In genomic region chr12:50214018-50214417, GRCh38 we compare ENCODE assay signal across 17 cellular contexts. TPM values are rescaled to one million over a fixed set of nuclear protein-coding genes. Genes with fewer than 3 reads are reported as not detected.
DNase-seq lines count a peak whose midpoint lies in the region; ATAC-seq and TF ChIP-seq lines count a peak whose summit lies in the region.
"Had no signal": no experiment of that assay in that cellular context is flagged by ENCODE, and none has a peak within 500 bp of the region (broad histone marks: within the 10 kb centered on the region; RNA-seq: fewer than 3 reads in every experiment).

No MANE protein-coding gene starts in this region.

- H3K79me2 ChIP-seq in fibroblast of lung (ENCODE audit: control insufficient read depth, insufficient read depth, low read length) = peaks cover 84% of the 10 kb centered on the region

- no peak overlapping the region for H3K9ac ChIP-seq in fibroblast of lung (ENCODE audit: insufficient read depth, low read length)
- H3K9ac ChIP-seq: parathyroid adenoma had no signal

- peaks cover 3% of the 10 kb centered on the region for H4K20me1 ChIP-seq in fibroblast of lung (ENCODE audit: control insufficient read depth, extremely low read depth, insufficient read depth, low read length)

- H3K4me1 ChIP-seq in fibroblast of lung (ENCODE audit: control insufficient read depth, extremely low read depth, insufficient read depth, low read length) = peaks cover 2% of the 10 kb centered on the region
- H3K4me1 ChIP-seq in mucosa of descending colon (ENCODE audit: low read depth) = peaks cover 6% of the 10 kb centered on the region
- peaks cover 0 to 51% (median 39%) of the 10 kb centered on the region in 4 donors for H3K4me1 ChIP-seq in esophagus muscularis mucosa
- H3K4me1 ChIP-seq: parathyroid adenoma had no signal

- TF ChIP-seq CTCF in fibroblast of lung (conservative IDR thresholded peaks at IDR 0.05 in 1 of 2, IDR thresholded peaks at IDR 0.05 in 1 of 2; ENCODE audit: low read depth in 1 of 2, low read length in 2 of 2) (no peak), mucosa of descending colon (IDR thresholded peaks at IDR 0.05) (no peak), esophagus muscularis mucosa (IDR thresholded peaks at IDR 0.05) (no peak), foreskin fibroblast (IDR thresholded peaks at IDR 0.05; ENCODE audit: low read depth, low read length) (no peak)

- TF ChIP-seq EP300 in esophagus muscularis mucosa (IDR thresholded peaks at IDR 0.05) = no peak

- CTCF ChIA-PET in T-cell (lab: Charles Lee) = interaction anchor here in 1 of 2 donors (3.8 kb wide), 1 partner anchor 8 kb away, joined by 21 read pairs; no protein-coding TSS in a partner anchor

- DNase-seq in stimulated activated naive CD8-positive, alpha-beta T cell treated with anti-CD3 and anti-CD28 coated beads, Interleukin-15, amount 100 ng/mL, for 72 hours = no peak
- DNase-seq in T-cell (no peak), fibroblast of lung (ENCODE audit: low read depth in 2 of 2) (no peak), mucosa of descending colon (no peak), esophagus muscularis mucosa (ENCODE audit: extremely low spot score) (no peak), foreskin fibroblast (no peak), ureter (ENCODE audit: low spot score) (no peak)
- DNase-seq: GF-D8; NCI-H1930; NCI-H446 treated with DMSO at 0.1 percent for 48 hours; Right ventricle myocardium superior; stimulated activated CD4-positive, alpha-beta T cell treated with anti-CD3 and anti-CD28 coated beads, Interleukin-4, amount 100 ng/mL, for 4 hours; stimulated activated CD8-positive, alpha-beta memory T cell treated with anti-CD3 and anti-CD28 coated beads, Interleukin-4, amount 100 ng/mL, for 48 hours; T-helper 9 cell had no signal

- peaks cover 32% of the 10 kb centered on the region for H3K36me3 Mint-ChIP-seq in stimulated activated naive CD8-positive, alpha-beta T cell treated with anti-CD3 and anti-CD28 coated beads, Interleukin-15, Interleukin-2, amounts not matched to agents 100 ng/mL and 50 ng/mL, for 24 hours (ENCODE audit: low read depth)
- no peaks in the 10 kb centered on the region for H3K36me3 Mint-ChIP-seq in T-cell

- H3K36me3 ChIP-seq in fibroblast of lung (ENCODE audit: control insufficient read depth, insufficient read depth, low read length) (no peaks in the 10 kb centered on the region), mucosa of descending colon (ENCODE audit: low read depth) (no peaks in the 10 kb centered on the region), esophagus muscularis mucosa (peaks cover 0 to 9% (median 3%) of the 10 kb centered on the region in 4 donors)

- ATAC-seq in stimulated activated naive CD8-positive, alpha-beta T cell treated with anti-CD3 and anti-CD28 coated beads, Interleukin-15, amount 100 ng/mL, for 72 hours = no peak
- no peak for ATAC-seq in T-cell (replicated peaks in 1 of 4)
- no peak for ATAC-seq in mucosa of descending colon

- H3K27me3 ChIP-seq in fibroblast of lung (ENCODE audit: control insufficient read depth, insufficient read depth, low read length) = no peaks in the 10 kb centered on the region
- no peaks in the 10 kb centered on the region for H3K27me3 ChIP-seq in esophagus muscularis mucosa
- H3K27me3 ChIP-seq: hepatocyte had no signal

- no peaks in the 10 kb centered on the region for H3K9me3 Mint-ChIP-seq in stimulated activated naive CD8-positive, alpha-beta T cell treated with anti-CD3 and anti-CD28 coated beads, Interleukin-15, Interleukin-2, amounts not matched to agents 100 ng/mL and 50 ng/mL, for 24 hours
- no peaks in the 10 kb centered on the region for H3K9me3 Mint-ChIP-seq in stimulated activated naive CD8-positive, alpha-beta T cell treated with anti-CD3 and anti-CD28 coated beads, Interleukin-15, amount 100 ng/mL, for 72 hours
- no peaks in the 10 kb centered on the region for H3K9me3 Mint-ChIP-seq in T-cell

- H3K9me3 ChIP-seq in fibroblast of lung (ENCODE audit: control insufficient read depth, insufficient read depth, low read depth, low read length) (no peaks in the 10 kb centered on the region), mucosa of descending colon (no peaks in the 10 kb centered on the region), esophagus muscularis mucosa (no peaks in the 10 kb centered on the region)

- intact Hi-C loops in mucosa of descending colon (cut with DNase I, micrococcal nuclease) = no loop called here
- intact Hi-C loops in esophagus muscularis mucosa (cut with DNase I) = no loop called here

- peak overlapping the region; percentile 26 for H3K27ac Mint-ChIP-seq in stimulated activated naive CD8-positive, alpha-beta T cell treated with anti-CD3 and anti-CD28 coated beads, Interleukin-15, Interleukin-2, amounts not matched to agents 100 ng/mL and 50 ng/mL, for 24 hours
- peak overlapping the region in 1 of 2 donors; percentile 59 for H3K27ac Mint-ChIP-seq in stimulated activated naive CD8-positive, alpha-beta T cell treated with anti-CD3 and anti-CD28 coated beads, Interleukin-15, amount 100 ng/mL, for 72 hours
- H3K27ac Mint-ChIP-seq in T-cell = peak overlapping the region; percentile 64 to 75

- no peak overlapping the region for H3K27ac ChIP-seq in fibroblast of lung (ENCODE audit: insufficient read depth, low read length)
- no peak overlapping the region for H3K27ac ChIP-seq in esophagus muscularis mucosa (replicated peaks in 1 of 4)
- H3K27ac ChIP-seq: hepatocyte, parathyroid adenoma had no signal

- TF ChIP-seq POLR2A in esophagus muscularis mucosa (IDR thresholded peaks at IDR 0.05; ENCODE audit: low read depth) = no peak

- POLR2A ChIA-PET in T-cell (lab: Charles Lee) = no interaction called here

- H3K4me3 Mint-ChIP-seq in stimulated activated naive CD8-positive, alpha-beta T cell treated with anti-CD3 and anti-CD28 coated beads, Interleukin-15, Interleukin-2, amounts not matched to agents 100 ng/mL and 50 ng/mL, for 24 hours = no peak overlapping the region
- H3K4me3 Mint-ChIP-seq in stimulated activated naive CD8-positive, alpha-beta T cell treated with anti-CD3 and anti-CD28 coated beads, Interleukin-15, amount 100 ng/mL, for 72 hours = no peak overlapping the region
- H3K4me3 Mint-ChIP-seq in T-cell = no peak overlapping the region

- peak overlapping the region; percentile 15 for H3K4me2 ChIP-seq in fibroblast of lung (ENCODE audit: extremely low read depth, insufficient read depth, low read length)
- H3K4me2 ChIP-seq: hepatocyte had no signal

- no peaks in the 10 kb centered on the region for H3K27me3 Mint-ChIP-seq in stimulated activated naive CD8-positive, alpha-beta T cell treated with anti-CD3 and anti-CD28 coated beads, Interleukin-15, Interleukin-2, amounts not matched to agents 100 ng/mL and 50 ng/mL, for 24 hours
- no peaks in the 10 kb centered on the region for H3K27me3 Mint-ChIP-seq in stimulated activated naive CD8-positive, alpha-beta T cell treated with anti-CD3 and anti-CD28 coated beads, Interleukin-15, amount 100 ng/mL, for 72 hours
- H3K27me3 Mint-ChIP-seq in T-cell = no peaks in the 10 kb centered on the region

- H2AFZ ChIP-seq in fibroblast of lung (ENCODE audit: low read length) = no peak overlapping the region
- H2AFZ ChIP-seq: hepatocyte, parathyroid adenoma had no signal

- 38% methylated on average over 1 of the region's 1 CpG for WGBS in esophagus muscularis mucosa

- H3K4me1 Mint-ChIP-seq in stimulated activated naive CD8-positive, alpha-beta T cell treated with anti-CD3 and anti-CD28 coated beads, Interleukin-15, Interleukin-2, amounts not matched to agents 100 ng/mL and 50 ng/mL, for 24 hours (ENCODE audit: low read depth) = peaks cover 63% of the 10 kb centered on the region
- H3K4me1 Mint-ChIP-seq in stimulated activated naive CD8-positive, alpha-beta T cell treated with anti-CD3 and anti-CD28 coated beads, Interleukin-15, amount 100 ng/mL, for 72 hours = peaks cover 60% of the 10 kb centered on the region
- H3K4me1 Mint-ChIP-seq in T-cell = peaks cover 49 to 66% (median 53%) of the 10 kb centered on the region in 3 donors

- H3K4me3 ChIP-seq in fibroblast of lung (replicated peaks in 1 of 4; ENCODE audit: control extremely low read depth in 1 of 4, insufficient read depth in 1 of 4, low read depth in 3 of 4, low read length in 4 of 4) = no peak overlapping the region
- no peak overlapping the region for H3K4me3 ChIP-seq in mucosa of descending colon
- no peak overlapping the region for H3K4me3 ChIP-seq in esophagus muscularis mucosa
- no peak overlapping the region for H3K4me3 ChIP-seq in foreskin fibroblast (ENCODE audit: low read depth in 1 of 2, low read length in 2 of 2)
- H3K4me3 ChIP-seq: hepatocyte had no signal

RNA-seq across cellular contexts. Expression of gene CERS5, which starts 46.8 kb away (rescaled TPM):
- total RNA-seq in T-cell (10 to 100 TPM; 41.1 to 58.5 (median 46.2) TPM), fibroblast of lung (36.7 and 51.0 TPM in 2 replicates), mucosa of descending colon (10 to 100 TPM; 21.0 to 26.2 (median 23.0) TPM), esophagus muscularis mucosa (10 to 100 TPM; 23.0 to 33.6 (median 27.5) TPM), ureter (55.6 TPM)
- polyA plus RNA-seq in fibroblast of lung = 70.3 and 74.4 TPM in 2 replicates
- polyA plus RNA-seq in fibroblast of lung (2012) = 37.4 and 40.6 TPM in 2 replicates
- 94.5 and 106 TPM in 2 replicates for polyA minus RNA-seq in fibroblast of lung (ENCODE audit: low replicate concordance)
